ENCODE assay signal across 22 cellular contexts in the genomic region with DNA sequence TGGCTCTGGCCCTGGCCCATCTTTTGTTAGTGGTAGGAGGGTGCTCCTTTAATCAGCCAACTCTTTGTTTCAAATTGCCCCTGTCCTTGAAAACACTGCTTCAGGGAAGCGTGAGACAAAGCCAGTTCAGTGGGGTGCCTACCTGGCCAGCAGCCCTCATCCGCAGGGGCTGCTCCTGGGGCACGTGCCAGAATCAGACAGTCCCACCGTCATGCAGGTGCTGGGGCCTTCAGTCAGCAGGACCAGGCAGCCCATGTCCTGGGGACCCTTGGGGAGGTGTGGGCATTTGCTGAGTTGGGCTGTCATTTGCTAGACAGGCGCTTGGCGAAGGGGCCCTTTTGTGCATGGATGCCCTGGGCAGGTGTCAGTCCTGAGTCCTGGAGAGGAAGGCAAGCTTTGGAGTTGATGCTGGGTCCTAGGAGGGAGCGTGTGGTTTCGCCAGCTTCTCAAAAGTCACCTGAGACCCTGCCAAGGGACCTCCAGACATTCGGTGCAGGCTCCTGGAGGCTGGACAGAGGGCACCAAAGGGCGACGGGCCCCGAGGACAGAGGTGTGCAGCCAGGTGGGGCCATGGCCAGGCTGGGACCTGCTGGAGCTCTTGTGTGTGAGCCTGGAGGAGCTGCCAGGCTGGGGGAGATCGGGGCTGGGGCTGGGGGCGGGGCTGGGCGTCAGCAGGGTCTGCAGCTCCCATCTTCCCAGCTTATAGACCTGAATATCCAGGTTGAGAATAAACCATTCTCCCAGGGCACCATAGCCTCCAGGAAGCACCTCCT.
"Had no signal": no experiment of that assay in that cellular context is flagged by ENCODE, and none has a peak within 500 bp of the region (broad histone marks: within the 10 kb centered on the region; RNA-seq: fewer than 3 reads in every experiment).

No MANE protein-coding gene starts in this region.

- H3K36me3 ChIP-seq: gastrocnemius medialis, sigmoid colon, stomach, tibial artery, upper lobe of left lung had no signal

- H3K27me3 ChIP-seq: gastrocnemius medialis, sigmoid colon, upper lobe of left lung had no signal

- H3K27me3 Mint-ChIP-seq: dendritic cell treated with granulocyte-macrophage colony-stimulating factor and Interleukin-4, amounts not matched to agents 40 ng/mL and 50 ng/mL, for 4 days had no signal

- H3K4me3 Mint-ChIP-seq: dendritic cell treated with granulocyte-macrophage colony-stimulating factor and Interleukin-4, amounts not matched to agents 40 ng/mL and 50 ng/mL, for 4 days; endodermal cell; memory B cell; natural killer cell; stimulated activated effector memory CD8-positive, alpha-beta T cell treated with anti-CD3 and anti-CD28 coated beads, Interleukin-12 subunit alpha, Interleukin-12 subunit beta, amount 100 ng/mL, for 72 hours had no signal

- H3K4me1 ChIP-seq: gastrocnemius medialis, psoas muscle, sigmoid colon, stomach, tibial artery, upper lobe of left lung had no signal

- H3K4me1 Mint-ChIP-seq: endodermal cell, natural killer cell had no signal

- H3K9me3 Mint-ChIP-seq: dendritic cell treated with granulocyte-macrophage colony-stimulating factor and Interleukin-4, amounts not matched to agents 40 ng/mL and 50 ng/mL, for 4 days; endodermal cell; memory B cell; natural killer cell; stimulated activated effector memory CD8-positive, alpha-beta T cell treated with anti-CD3 and anti-CD28 coated beads, Interleukin-12 subunit alpha, Interleukin-12 subunit beta, amount 100 ng/mL, for 72 hours had no signal

- H3K27ac ChIP-seq: epithelial cell of prostate, gastrocnemius medialis, psoas muscle, sigmoid colon, stomach, tibial artery, upper lobe of left lung had no signal

- ATAC-seq: esophagus mucosa; gastrocnemius medialis; left lobe of liver; natural killer cell; psoas muscle; right cardiac atrium; stimulated activated effector memory CD8-positive, alpha-beta T cell treated with anti-CD3 and anti-CD28 coated beads, Interleukin-12 subunit alpha, Interleukin-12 subunit beta, amount 100 ng/mL, for 72 hours had no signal

- H3K4me3 ChIP-seq: gastrocnemius medialis, lung, psoas muscle, sigmoid colon, stomach, tibial artery, upper lobe of left lung had no signal

- H3K27ac Mint-ChIP-seq: dendritic cell treated with granulocyte-macrophage colony-stimulating factor and Interleukin-4, amounts not matched to agents 40 ng/mL and 50 ng/mL, for 4 days; endodermal cell; memory B cell; natural killer cell; stimulated activated effector memory CD8-positive, alpha-beta T cell treated with anti-CD3 and anti-CD28 coated beads, Interleukin-12 subunit alpha, Interleukin-12 subunit beta, amount 100 ng/mL, for 72 hours had no signal

- H3K9me3 ChIP-seq: gastrocnemius medialis, psoas muscle, sigmoid colon, stomach, tibial artery, upper lobe of left lung had no signal

- DNase-seq: effector CD8-positive, alpha-beta T cell; endodermal cell; foreskin fibroblast; gastrocnemius medialis; kidney; natural killer cell; psoas muscle; right cardiac atrium; sigmoid colon; stimulated activated CD4-positive, alpha-beta T cell treated with anti-CD3 and anti-CD28 coated beads, Interleukin-2, amount 100 ng/mL, for 24 hours; stimulated activated CD4-positive, alpha-beta T cell treated with anti-CD3 and anti-CD28 coated beads, Interleukin-4, amount 100 ng/mL, for 24 hours; stimulated activated naive CD4-positive, alpha-beta T cell treated with Interleukin-2 at 50 U/mL for 16 hours; stomach; tibial artery had no signal

- H3K36me3 Mint-ChIP-seq: memory B cell; natural killer cell; stimulated activated effector memory CD8-positive, alpha-beta T cell treated with anti-CD3 and anti-CD28 coated beads, Interleukin-12 subunit alpha, Interleukin-12 subunit beta, amount 100 ng/mL, for 72 hours had no signal
